In the genomic region with DNA sequence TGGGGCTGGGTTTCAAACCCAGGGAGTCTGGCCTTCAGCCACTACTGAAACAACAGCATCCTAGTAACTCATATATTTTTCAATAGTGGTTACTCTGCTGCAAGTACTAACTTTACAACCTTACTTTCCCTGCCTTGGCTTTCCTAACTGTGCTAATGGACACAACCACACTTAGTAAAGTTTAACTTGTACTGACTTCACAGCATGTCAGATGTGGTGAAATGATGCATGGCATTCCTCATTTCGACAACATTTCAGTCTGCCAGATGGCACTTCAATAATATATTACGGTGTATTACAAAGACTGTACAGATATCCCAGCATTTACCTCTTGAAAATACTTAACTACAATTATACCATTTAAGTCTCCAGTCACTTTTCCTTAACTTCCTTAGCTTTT, we compare ENCODE assay signal across 2 cellular contexts.
TF ChIP-seq lines count a peak whose summit lies in the region.

No MANE protein-coding gene starts in this region.

TF ChIP-seq in H1, 55 proteins besides CTCF, POLR2A, EP300 and RAD21:
- TF ChIP-seq SUZ12 (IDR thresholded peaks at IDR 0.05; ENCODE audit: low read length) (no peak), SIRT6 (IDR thresholded peaks at IDR 0.05; ENCODE audit: low read length) (no peak), SP2 (IDR thresholded peaks at IDR 0.05; ENCODE audit: low read length) (no peak), EGR1 (IDR thresholded peaks at IDR 0.05; ENCODE audit: borderline replicate concordance, low read depth, low read length) (no peak), HDAC2 (IDR thresholded peaks at IDR 0.05; ENCODE audit: borderline replicate concordance in 1 of 2, low read depth in 2 of 2, low read length in 2 of 2) (no peak), ZNF274 (IDR thresholded peaks at IDR 0.05; ENCODE audit: borderline replicate concordance, extremely low read depth, low read length) (no peak), BACH1 (IDR thresholded peaks at IDR 0.05; ENCODE audit: low read length) (no peak), RXRA (IDR thresholded peaks at IDR 0.05; ENCODE audit: insufficient read depth, low read depth, low read length) (no peak), BCL11A (IDR thresholded peaks at IDR 0.05; ENCODE audit: low read depth in 2 of 2, low read length in 2 of 2) (no peak), SIX5 (IDR thresholded peaks at IDR 0.05; ENCODE audit: low read depth, low read length) (no peak), CBX8 (IDR thresholded peaks at IDR 0.05; ENCODE audit: borderline replicate concordance, low read depth, low read length) (no peak), TCF12 (IDR thresholded peaks at IDR 0.05; ENCODE audit: low read depth, low read length) (no peak), KDM4A (IDR thresholded peaks at IDR 0.05; ENCODE audit: low read depth, low read length, severe bottlenecking) (no peak)
- TF ChIP-seq, protein P1, sequence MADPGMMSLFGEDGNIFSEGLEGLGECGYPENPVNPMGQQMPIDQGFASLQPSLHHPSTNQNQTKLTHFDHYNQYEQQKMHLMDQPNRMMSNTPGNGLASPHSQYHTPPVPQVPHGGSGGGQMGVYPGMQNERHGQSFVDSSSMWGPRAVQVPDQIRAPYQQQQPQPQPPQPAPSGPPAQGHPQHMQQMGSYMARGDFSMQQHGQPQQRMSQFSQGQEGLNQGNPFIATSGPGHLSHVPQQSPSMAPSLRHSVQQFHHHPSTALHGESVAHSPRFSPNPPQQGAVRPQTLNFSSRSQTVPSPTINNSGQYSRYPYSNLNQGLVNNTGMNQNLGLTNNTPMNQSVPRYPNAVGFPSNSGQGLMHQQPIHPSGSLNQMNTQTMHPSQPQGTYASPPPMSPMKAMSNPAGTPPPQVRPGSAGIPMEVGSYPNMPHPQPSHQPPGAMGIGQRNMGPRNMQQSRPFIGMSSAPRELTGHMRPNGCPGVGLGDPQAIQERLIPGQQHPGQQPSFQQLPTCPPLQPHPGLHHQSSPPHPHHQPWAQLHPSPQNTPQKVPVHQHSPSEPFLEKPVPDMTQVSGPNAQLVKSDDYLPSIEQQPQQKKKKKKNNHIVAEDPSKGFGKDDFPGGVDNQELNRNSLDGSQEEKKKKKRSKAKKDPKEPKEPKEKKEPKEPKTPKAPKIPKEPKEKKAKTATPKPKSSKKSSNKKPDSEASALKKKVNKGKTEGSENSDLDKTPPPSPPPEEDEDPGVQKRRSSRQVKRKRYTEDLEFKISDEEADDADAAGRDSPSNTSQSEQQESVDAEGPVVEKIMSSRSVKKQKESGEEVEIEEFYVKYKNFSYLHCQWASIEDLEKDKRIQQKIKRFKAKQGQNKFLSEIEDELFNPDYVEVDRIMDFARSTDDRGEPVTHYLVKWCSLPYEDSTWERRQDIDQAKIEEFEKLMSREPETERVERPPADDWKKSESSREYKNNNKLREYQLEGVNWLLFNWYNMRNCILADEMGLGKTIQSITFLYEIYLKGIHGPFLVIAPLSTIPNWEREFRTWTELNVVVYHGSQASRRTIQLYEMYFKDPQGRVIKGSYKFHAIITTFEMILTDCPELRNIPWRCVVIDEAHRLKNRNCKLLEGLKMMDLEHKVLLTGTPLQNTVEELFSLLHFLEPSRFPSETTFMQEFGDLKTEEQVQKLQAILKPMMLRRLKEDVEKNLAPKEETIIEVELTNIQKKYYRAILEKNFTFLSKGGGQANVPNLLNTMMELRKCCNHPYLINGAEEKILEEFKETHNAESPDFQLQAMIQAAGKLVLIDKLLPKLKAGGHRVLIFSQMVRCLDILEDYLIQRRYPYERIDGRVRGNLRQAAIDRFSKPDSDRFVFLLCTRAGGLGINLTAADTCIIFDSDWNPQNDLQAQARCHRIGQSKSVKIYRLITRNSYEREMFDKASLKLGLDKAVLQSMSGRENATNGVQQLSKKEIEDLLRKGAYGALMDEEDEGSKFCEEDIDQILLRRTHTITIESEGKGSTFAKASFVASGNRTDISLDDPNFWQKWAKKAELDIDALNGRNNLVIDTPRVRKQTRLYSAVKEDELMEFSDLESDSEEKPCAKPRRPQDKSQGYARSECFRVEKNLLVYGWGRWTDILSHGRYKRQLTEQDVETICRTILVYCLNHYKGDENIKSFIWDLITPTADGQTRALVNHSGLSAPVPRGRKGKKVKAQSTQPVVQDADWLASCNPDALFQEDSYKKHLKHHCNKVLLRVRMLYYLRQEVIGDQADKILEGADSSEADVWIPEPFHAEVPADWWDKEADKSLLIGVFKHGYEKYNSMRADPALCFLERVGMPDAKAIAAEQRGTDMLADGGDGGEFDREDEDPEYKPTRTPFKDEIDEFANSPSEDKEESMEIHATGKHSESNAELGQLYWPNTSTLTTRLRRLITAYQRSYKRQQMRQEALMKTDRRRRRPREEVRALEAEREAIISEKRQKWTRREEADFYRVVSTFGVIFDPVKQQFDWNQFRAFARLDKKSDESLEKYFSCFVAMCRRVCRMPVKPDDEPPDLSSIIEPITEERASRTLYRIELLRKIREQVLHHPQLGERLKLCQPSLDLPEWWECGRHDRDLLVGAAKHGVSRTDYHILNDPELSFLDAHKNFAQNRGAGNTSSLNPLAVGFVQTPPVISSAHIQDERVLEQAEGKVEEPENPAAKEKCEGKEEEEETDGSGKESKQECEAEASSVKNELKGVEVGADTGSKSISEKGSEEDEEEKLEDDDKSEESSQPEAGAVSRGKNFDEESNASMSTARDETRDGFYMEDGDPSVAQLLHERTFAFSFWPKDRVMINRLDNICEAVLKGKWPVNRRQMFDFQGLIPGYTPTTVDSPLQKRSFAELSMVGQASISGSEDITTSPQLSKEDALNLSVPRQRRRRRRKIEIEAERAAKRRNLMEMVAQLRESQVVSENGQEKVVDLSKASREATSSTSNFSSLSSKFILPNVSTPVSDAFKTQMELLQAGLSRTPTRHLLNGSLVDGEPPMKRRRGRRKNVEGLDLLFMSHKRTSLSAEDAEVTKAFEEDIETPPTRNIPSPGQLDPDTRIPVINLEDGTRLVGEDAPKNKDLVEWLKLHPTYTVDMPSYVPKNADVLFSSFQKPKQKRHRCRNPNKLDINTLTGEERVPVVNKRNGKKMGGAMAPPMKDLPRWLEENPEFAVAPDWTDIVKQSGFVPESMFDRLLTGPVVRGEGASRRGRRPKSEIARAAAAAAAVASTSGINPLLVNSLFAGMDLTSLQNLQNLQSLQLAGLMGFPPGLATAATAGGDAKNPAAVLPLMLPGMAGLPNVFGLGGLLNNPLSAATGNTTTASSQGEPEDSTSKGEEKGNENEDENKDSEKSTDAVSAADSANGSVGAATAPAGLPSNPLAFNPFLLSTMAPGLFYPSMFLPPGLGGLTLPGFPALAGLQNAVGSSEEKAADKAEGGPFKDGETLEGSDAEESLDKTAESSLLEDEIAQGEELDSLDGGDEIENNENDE (IDR thresholded peaks at IDR 0.05; ENCODE audit: insufficient replicate concordance, low read length): no peak

TF ChIP-seq in HepG2, 621 proteins besides CTCF, POLR2A, EP300 and RAD21:
- TF ChIP-seq GPN1 (CRISPR knock-in tag; IDR thresholded peaks at IDR 0.05; ENCODE audit: borderline replicate concordance) (no peak), KLF16 (CRISPR knock-in tag; IDR thresholded peaks at IDR 0.05) (no peak)
- TF ChIP-seq, protein P2, sequence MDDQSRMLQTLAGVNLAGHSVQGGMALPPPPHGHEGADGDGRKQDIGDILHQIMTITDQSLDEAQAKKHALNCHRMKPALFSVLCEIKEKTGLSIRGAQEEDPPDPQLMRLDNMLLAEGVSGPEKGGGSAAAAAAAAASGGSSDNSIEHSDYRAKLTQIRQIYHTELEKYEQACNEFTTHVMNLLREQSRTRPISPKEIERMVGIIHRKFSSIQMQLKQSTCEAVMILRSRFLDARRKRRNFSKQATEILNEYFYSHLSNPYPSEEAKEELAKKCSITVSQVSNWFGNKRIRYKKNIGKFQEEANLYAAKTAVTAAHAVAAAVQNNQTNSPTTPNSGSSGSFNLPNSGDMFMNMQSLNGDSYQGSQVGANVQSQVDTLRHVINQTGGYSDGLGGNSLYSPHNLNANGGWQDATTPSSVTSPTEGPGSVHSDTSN (CRISPR knock-in tag; IDR thresholded peaks at IDR 0.05; ENCODE audit: borderline replicate concordance): no peak
